Comparison of ENCODE assay signal across 8 cellular contexts in genomic region chr17:59846391-59847165, GRCh38. TPM values are rescaled to one million over a fixed set of nuclear protein-coding genes. Genes with fewer than 3 reads are reported as not detected.
DNase-seq lines count a peak whose midpoint lies in the region; ATAC-seq and TF ChIP-seq lines count a peak whose summit lies in the region.

No MANE protein-coding gene starts in this region.

- TF ChIP-seq POLR2A in GM18951 (IDR thresholded peaks at IDR 0.05; ENCODE audit: extremely low read depth, insufficient read depth, insufficient read length): peak; percentile 38
- no peak for TF ChIP-seq POLR2A in esophagus squamous epithelium (IDR thresholded peaks at IDR 0.05)

- intact Hi-C loops in esophagus squamous epithelium (cut with DNase I): no loop called here

- WGBS in esophagus squamous epithelium, 2 donors: 11 to 19% methylated on average over 6 to 7 of the region's 7 CpGs

- H3K27ac Mint-ChIP-seq in T-cell (peak overlapping the region; percentile 73 to 85), osteocyte (ENCODE audit: unreplicated experiment) (peak overlapping the region; percentile 100)

- H3K9me3 Mint-ChIP-seq in T-cell: no peaks in the 10 kb centered on the region
- H3K9me3 Mint-ChIP-seq in osteocyte (ENCODE audit: unreplicated experiment): no peaks in the 10 kb centered on the region

- no peaks in the 10 kb centered on the region for H3K27me3 ChIP-seq in esophagus squamous epithelium

- H3K4me3 Mint-ChIP-seq in T-cell (peak overlapping the region in 2 of 3 donors; percentile 4 to 15), osteocyte (ENCODE audit: unreplicated experiment) (no peak overlapping the region)

- H3K4me3 ChIP-seq in esophagus squamous epithelium: peak overlapping the region in 3 of 4 donors; percentile 6 to 30 (median 18)

- H3K4me1 Mint-ChIP-seq in T-cell (peaks cover 45 to 75% (median 69%) of the 10 kb centered on the region in 3 donors), osteocyte (ENCODE audit: unreplicated experiment) (peaks cover 80% of the 10 kb centered on the region)

- peak; percentile 40 to 77 (median 56) for ATAC-seq in T-cell (replicated peaks in 1 of 4)

- H3K4me1 ChIP-seq in esophagus squamous epithelium: peaks cover 34 to 100% (median 75%) of the 10 kb centered on the region in 3 donors

- POLR2A ChIA-PET in T-cell (lab: Charles Lee): interaction anchor here in 1 of 2 donors (0.5 to 0.8 kb wide), 2 partner anchors 16 to 61 kb away, joined by 4 read pairs; no protein-coding TSS in a partner anchor

- H3K27me3 Mint-ChIP-seq in T-cell: no peaks in the 10 kb centered on the region
- no peaks in the 10 kb centered on the region for H3K27me3 Mint-ChIP-seq in osteocyte (ENCODE audit: unreplicated experiment)

- no peaks in the 10 kb centered on the region for H3K36me3 ChIP-seq in esophagus squamous epithelium

- CTCF ChIA-PET in T-cell (lab: Charles Lee): interaction anchor here in 1 of 2 donors (1.2 to 1.5 kb wide), 3 partner anchors 13 to 92 kb away, joined by 4 to 7 read pairs (median 6); no protein-coding TSS in a partner anchor

- TF ChIP-seq CTCF in esophagus squamous epithelium (IDR thresholded peaks at IDR 0.05) (no peak), osteocyte (IDR thresholded peaks at IDR 0.05) (no peak)

- no peaks in the 10 kb centered on the region for H3K9me3 ChIP-seq in esophagus squamous epithelium

- peak; percentile 64 for DNase-seq in CD1c-positive myeloid dendritic cell (ENCODE audit: extremely low spot score)
- DNase-seq in HK-2 (ENCODE audit: unreplicated experiment): peak; percentile 79
- no peak for DNase-seq in T-cell
- no peak for DNase-seq in esophagus squamous epithelium (lab: John Stamatoyannopoulos, UW)
- no peak for DNase-seq in osteocyte (ENCODE audit: extremely low spot score, unreplicated experiment)
- DNase-seq in activated gamma-delta T cell treated with Interleukin-2 at 50 U/mL for 16 hours: no peak
- no peak for DNase-seq in NCI-H2227 (lab: John Stamatoyannopoulos, UW; ENCODE audit: unreplicated experiment)

- in situ Hi-C loops in GM18951 (cut with MboI; ENCODE audit: low sequenced_read_pairs, unreplicated experiment): no loop called here

- H3K36me3 Mint-ChIP-seq in T-cell: peaks cover 10% of the 10 kb centered on the region
- peaks cover 6% of the 10 kb centered on the region for H3K36me3 Mint-ChIP-seq in osteocyte (ENCODE audit: unreplicated experiment)

- H3K27ac ChIP-seq in esophagus squamous epithelium: peak overlapping the region; percentile 89 to 99 (median 92)

RNA-seq across cellular contexts. Expression of gene TUBD1, which starts 46.2 kb away (rescaled TPM):
- total RNA-seq in T-cell (10 to 100 TPM; 16.6 to 27.9 (median 25.1) TPM), esophagus squamous epithelium (10 to 100 TPM in 2 of 4 donors, 1 to 10 TPM in 2; 8.0 to 16.0 (median 12.5) TPM), osteocyte (6.9 and 7.9 TPM in 2 replicates)

RNA-seq across cellular contexts. Expression of gene RPS6KB1, which starts 46.3 kb away (rescaled TPM):
- total RNA-seq in T-cell (10 to 100 TPM; 57.7 to 90.4 (median 61.7) TPM), esophagus squamous epithelium (10 to 100 TPM; 18.4 to 49.2 (median 25.9) TPM), osteocyte (38.6 and 40.1 TPM in 2 replicates)

Comparison
In these comparisons a context has a peak if more than half of its experiments do, and no peak if none do; other contexts are left out.
1. DNase-seq: peak in CD1c-positive myeloid dendritic cell (single experiment) and HK-2 (single experiment); none in T-cell (0 of 34), esophagus squamous epithelium (single experiment), osteocyte (single experiment), activated gamma-delta T cell treated with Interleukin-2 at 50 U/mL for 16 hours (single experiment) and NCI-H2227 (single experiment).